In the genomic region with DNA sequence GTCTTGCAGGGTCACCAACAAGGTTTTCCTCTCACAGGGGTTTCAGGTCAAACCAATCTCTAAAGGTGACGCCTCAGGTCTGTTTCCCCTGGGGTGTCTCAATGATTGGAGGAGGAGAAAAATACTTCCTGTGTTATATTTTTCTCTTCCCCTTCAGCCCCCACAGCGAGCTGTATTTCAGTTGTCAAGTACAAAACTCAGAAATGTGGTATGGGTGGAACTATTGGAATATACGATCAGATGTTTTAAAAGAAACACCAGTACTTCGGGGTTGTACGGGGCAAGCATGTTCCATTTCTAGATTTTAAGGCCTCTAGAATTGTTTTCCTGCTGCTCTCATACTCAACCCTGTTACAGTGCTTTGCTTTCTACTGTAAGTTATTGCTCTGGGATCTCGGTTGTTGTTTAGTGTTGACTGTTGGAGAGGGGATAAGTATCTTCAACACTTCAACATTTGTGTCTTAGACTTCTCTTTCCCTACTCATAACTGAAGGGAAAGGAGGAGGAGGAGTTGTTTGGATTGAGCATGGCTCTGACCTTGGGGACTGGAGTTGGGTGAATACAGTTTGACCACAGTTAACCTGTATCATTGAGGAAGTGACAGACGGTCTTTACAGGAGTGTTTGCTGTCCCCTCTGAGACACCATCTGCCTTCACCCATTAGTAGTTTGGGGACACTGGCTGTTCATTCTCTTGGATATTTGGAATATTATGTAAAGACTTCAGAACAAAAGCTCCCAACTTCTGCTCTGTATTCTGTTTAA, we compare ENCODE assay signal across 8 cellular contexts. TPM values are rescaled to one million over a fixed set of nuclear protein-coding genes. Genes with fewer than 3 reads are reported as not detected.
A peak's percentile ranks its signal among the peaks of the same experiment; 100 is the strongest.
DNase-seq lines count a peak whose midpoint lies in the region; ATAC-seq and TF ChIP-seq lines count a peak whose summit lies in the region.

No MANE protein-coding gene starts in this region.

- no peaks in the 10 kb centered on the region for H3K9me3 Mint-ChIP-seq in progenitor cell of endocrine pancreas (ENCODE audit: low read depth)

- H3K4me1 Mint-ChIP-seq in progenitor cell of endocrine pancreas (ENCODE audit: low read depth): peaks cover 40% of the 10 kb centered on the region

- ATAC-seq in GM19035 (IDR thresholded peaks at IDR 0.05; ENCODE audit: unreplicated experiment) (peak; percentile 41), RWPE2 (ENCODE audit: low read depth) (0 out of 3 replicates have a peak, but pooled peaks have one; percentile 2), HG03378 (IDR thresholded peaks at IDR 0.05; ENCODE audit: unreplicated experiment) (no peak)

- CTCF ChIA-PET in AG04450 (lab: Charles Lee): interaction anchor here (1.7 kb wide), 1 partner anchor 74 kb away, joined by 15 read pairs; the partner anchor contains the start of gene EIF2D

- H3K27ac Mint-ChIP-seq in progenitor cell of endocrine pancreas: peak overlapping the region; percentile 96

- TF ChIP-seq CTCF in AG04450 (IDR thresholded peaks at IDR 0.05; ENCODE audit: low read depth, low read length) (no peak), RWPE2 (IDR thresholded peaks at IDR 0.05; ENCODE audit: poor library complexity, severe bottlenecking) (no peak), progenitor cell of endocrine pancreas (IDR thresholded peaks at IDR 0.05; ENCODE audit: unreplicated experiment) (no peak)

- H3K4me3 Mint-ChIP-seq in progenitor cell of endocrine pancreas (ENCODE audit: low read depth): peak overlapping the region; percentile 94

- DNase-seq in AG04450 (ENCODE audit: low read depth, low spot score) (no peak), RWPE2 (ENCODE audit: low spot score) (no peak), epithelial cell of prostate (ENCODE audit: low read depth, low spot score) (no peak), progenitor cell of endocrine pancreas (ENCODE audit: low spot score, unreplicated experiment) (no peak), COR-L47 (lab: John Stamatoyannopoulos, UW) (no peak)
- DNase-seq in stimulated activated CD4-positive, alpha-beta T cell treated with anti-CD3 and anti-CD28 coated beads, Interleukin-4, amount 100 ng/mL, for 1 hour: no peak

- H3K9me3 ChIP-seq in AG04450 (ENCODE audit: control insufficient read depth, insufficient read depth, low read length) (no peaks in the 10 kb centered on the region), RWPE2 (ENCODE audit: severe bottlenecking) (no peaks in the 10 kb centered on the region)

- POLR2A ChIA-PET in AG04450 (lab: Yijun Ruan, JAX): no interaction called here

- no peaks in the 10 kb centered on the region for H3K36me3 Mint-ChIP-seq in progenitor cell of endocrine pancreas (ENCODE audit: insufficient read depth)

- H3K4me3 ChIP-seq in AG04450 (ENCODE audit: low read depth, low read length): peak overlapping the region; percentile 81
- peak overlapping the region; percentile 63 for H3K4me3 ChIP-seq in RWPE2 (ENCODE audit: severe bottlenecking)

- no peaks in the 10 kb centered on the region for H3K27me3 ChIP-seq in AG04450 (ENCODE audit: control insufficient read depth, insufficient read depth, low read length)
- H3K27me3 ChIP-seq in RWPE2 (ENCODE audit: insufficient read depth, poor library complexity, severe bottlenecking): no peaks in the 10 kb centered on the region

- no peaks in the 10 kb centered on the region for H3K36me3 ChIP-seq in RWPE2 (ENCODE audit: low read depth)

- peaks cover 18% of the 10 kb centered on the region for H3K4me1 ChIP-seq in RWPE2 (ENCODE audit: insufficient read depth, poor library complexity, severe bottlenecking)

- peaks cover 27% of the 10 kb centered on the region for H3K27me3 Mint-ChIP-seq in progenitor cell of endocrine pancreas

- H3K27ac ChIP-seq in AG04450 (ENCODE audit: low read depth, low read length): peak overlapping the region; percentile 61
- H3K27ac ChIP-seq in RWPE2 (ENCODE audit: poor library complexity, severe bottlenecking): peak overlapping the region; percentile 77
- peak overlapping the region; percentile 83 for H3K27ac ChIP-seq in epithelial cell of prostate

RNA-seq across cellular contexts. Expression of gene MAPKAPK2, which starts 2.0 kb away (rescaled TPM):
- polyA plus RNA-seq in AG04450 (2011; rRNA removed): 64.9 and 76.2 TPM in 2 replicates
- polyA minus RNA-seq in AG04450 (2011; rRNA and poly(A)+ RNA removed): 67.5 and 79.1 TPM in 2 replicates
- total RNA-seq in progenitor cell of endocrine pancreas: 60.8 and 64.9 TPM in 2 replicates

RNA-seq across cellular contexts. Expression of gene DYRK3, which starts 51.3 kb away (rescaled TPM):
- 13.4 and 13.8 TPM in 2 replicates for polyA plus RNA-seq in AG04450 (2011; rRNA removed)
- 11.4 and 16.4 TPM in 2 replicates for polyA minus RNA-seq in AG04450 (2011; rRNA and poly(A)+ RNA removed)
- 8.4 and 9.1 TPM in 2 replicates for total RNA-seq in progenitor cell of endocrine pancreas
